In the genomic region with DNA sequence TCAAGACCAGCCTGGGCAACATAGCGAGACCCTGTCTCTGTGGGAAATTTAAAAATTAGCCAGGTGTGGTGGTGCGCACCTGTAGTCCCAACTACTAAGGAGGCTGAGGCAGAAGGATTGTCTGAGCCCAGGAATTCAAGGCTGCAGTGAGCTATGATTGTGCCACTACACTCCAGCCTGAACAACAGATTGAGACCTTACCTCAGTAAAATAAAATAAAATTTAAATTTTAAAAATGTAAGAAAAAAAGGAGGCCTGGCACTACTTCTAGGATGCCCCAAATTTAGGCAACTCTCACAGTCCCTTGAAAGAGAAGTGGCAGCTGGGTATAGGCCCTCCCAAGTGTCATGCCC, we compare ENCODE assay signal across 2 cellular contexts.
TF ChIP-seq lines count a peak whose summit lies in the region.

No MANE protein-coding gene starts in this region.

TF ChIP-seq in A549, 52 proteins besides CTCF, POLR2A, EP300 and RAD21:
- TF ChIP-seq FOSB (CRISPR knock-in tag; IDR thresholded peaks at IDR 0.05) (no peak), NFE2L2 (conservative IDR thresholded peaks at IDR 0.05; ENCODE audit: low read length) (no peak), TP53 (CRISPR knock-in tag; IDR thresholded peaks at IDR 0.05) (no peak), CBX2 (IDR thresholded peaks at IDR 0.05; ENCODE audit: borderline replicate concordance, low read depth) (no peak), EHF (CRISPR knock-in tag; IDR thresholded peaks at IDR 0.05) (no peak), ESRRA (IDR thresholded peaks at IDR 0.05; ENCODE audit: borderline replicate concordance, low read length) (no peak), EHMT2 (IDR thresholded peaks at IDR 0.05; ENCODE audit: low read depth) (no peak), MAZ (IDR thresholded peaks at IDR 0.05; ENCODE audit: borderline replicate concordance, low read depth, low read length) (no peak), TFCP2L1 (CRISPR knock-in tag; IDR thresholded peaks at IDR 0.05) (no peak), HOXB5 (CRISPR knock-in tag; IDR thresholded peaks at IDR 0.05) (no peak), NR3C1 (IDR thresholded peaks at IDR 0.05) (no peak), RFX5 (IDR thresholded peaks at IDR 0.05) (no peak), RCOR1 (IDR thresholded peaks at IDR 0.05; ENCODE audit: low read depth, low read length) (no peak), ZFP36 (IDR thresholded peaks at IDR 0.05; ENCODE audit: borderline replicate concordance, partially characterized antibody) (no peak), ZSCAN20 (CRISPR knock-in tag; IDR thresholded peaks at IDR 0.05) (no peak), JUNB (IDR thresholded peaks at IDR 0.05) (no peak), SMC3 (IDR thresholded peaks at IDR 0.05) (no peak)
- TF ChIP-seq, protein P1, sequence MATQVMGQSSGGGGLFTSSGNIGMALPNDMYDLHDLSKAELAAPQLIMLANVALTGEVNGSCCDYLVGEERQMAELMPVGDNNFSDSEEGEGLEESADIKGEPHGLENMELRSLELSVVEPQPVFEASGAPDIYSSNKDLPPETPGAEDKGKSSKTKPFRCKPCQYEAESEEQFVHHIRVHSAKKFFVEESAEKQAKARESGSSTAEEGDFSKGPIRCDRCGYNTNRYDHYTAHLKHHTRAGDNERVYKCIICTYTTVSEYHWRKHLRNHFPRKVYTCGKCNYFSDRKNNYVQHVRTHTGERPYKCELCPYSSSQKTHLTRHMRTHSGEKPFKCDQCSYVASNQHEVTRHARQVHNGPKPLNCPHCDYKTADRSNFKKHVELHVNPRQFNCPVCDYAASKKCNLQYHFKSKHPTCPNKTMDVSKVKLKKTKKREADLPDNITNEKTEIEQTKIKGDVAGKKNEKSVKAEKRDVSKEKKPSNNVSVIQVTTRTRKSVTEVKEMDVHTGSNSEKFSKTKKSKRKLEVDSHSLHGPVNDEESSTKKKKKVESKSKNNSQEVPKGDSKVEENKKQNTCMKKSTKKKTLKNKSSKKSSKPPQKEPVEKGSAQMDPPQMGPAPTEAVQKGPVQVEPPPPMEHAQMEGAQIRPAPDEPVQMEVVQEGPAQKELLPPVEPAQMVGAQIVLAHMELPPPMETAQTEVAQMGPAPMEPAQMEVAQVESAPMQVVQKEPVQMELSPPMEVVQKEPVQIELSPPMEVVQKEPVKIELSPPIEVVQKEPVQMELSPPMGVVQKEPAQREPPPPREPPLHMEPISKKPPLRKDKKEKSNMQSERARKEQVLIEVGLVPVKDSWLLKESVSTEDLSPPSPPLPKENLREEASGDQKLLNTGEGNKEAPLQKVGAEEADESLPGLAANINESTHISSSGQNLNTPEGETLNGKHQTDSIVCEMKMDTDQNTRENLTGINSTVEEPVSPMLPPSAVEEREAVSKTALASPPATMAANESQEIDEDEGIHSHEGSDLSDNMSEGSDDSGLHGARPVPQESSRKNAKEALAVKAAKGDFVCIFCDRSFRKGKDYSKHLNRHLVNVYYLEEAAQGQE (IDR thresholded peaks at IDR 0.05), result no peak
- TF ChIP-seq, protein P2, sequence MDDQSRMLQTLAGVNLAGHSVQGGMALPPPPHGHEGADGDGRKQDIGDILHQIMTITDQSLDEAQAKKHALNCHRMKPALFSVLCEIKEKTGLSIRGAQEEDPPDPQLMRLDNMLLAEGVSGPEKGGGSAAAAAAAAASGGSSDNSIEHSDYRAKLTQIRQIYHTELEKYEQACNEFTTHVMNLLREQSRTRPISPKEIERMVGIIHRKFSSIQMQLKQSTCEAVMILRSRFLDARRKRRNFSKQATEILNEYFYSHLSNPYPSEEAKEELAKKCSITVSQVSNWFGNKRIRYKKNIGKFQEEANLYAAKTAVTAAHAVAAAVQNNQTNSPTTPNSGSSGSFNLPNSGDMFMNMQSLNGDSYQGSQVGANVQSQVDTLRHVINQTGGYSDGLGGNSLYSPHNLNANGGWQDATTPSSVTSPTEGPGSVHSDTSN (IDR thresholded peaks at IDR 0.05), result no peak

TF ChIP-seq in GM12891, 5 proteins besides CTCF, POLR2A, EP300 and RAD21:
- TF ChIP-seq PAX5 (IDR thresholded peaks at IDR 0.05; ENCODE audit: insufficient read depth, low read length, severe bottlenecking) (no peak), TAF1 (IDR thresholded peaks at IDR 0.05; ENCODE audit: low read depth, low read length) (no peak), POU2F2 (IDR thresholded peaks at IDR 0.05; ENCODE audit: low read depth, low read length) (no peak), POLR2AphosphoS5 (IDR thresholded peaks at IDR 0.05; ENCODE audit: low read depth, low read length) (no peak), SPI1 (IDR thresholded peaks at IDR 0.05; ENCODE audit: low read depth, low read length) (no peak)
